In genomic region chr10:101840102-101840684, GRCh38 we compare ENCODE assay signal across 8 cellular contexts. TPM values are rescaled to one million over a fixed set of nuclear protein-coding genes. Genes with fewer than 3 reads are reported as not detected.
A peak's percentile ranks its signal among the peaks of the same experiment; 100 is the strongest.
DNase-seq lines count a peak whose midpoint lies in the region; ATAC-seq and TF ChIP-seq lines count a peak whose summit lies in the region.

No MANE protein-coding gene starts in this region.

- H3K27me3 ChIP-seq in left lung (peaks cover 0 to 6% of the 10 kb centered on the region in 2 donors), upper lobe of right lung (no peaks in the 10 kb centered on the region)

- H3K27ac ChIP-seq in C4-2B (no peak overlapping the region), left lung (no peak overlapping the region), upper lobe of right lung (no peak overlapping the region)

- ATAC-seq in left lung: peak; percentile 2
- ATAC-seq in upper lobe of right lung: no peak

- H3K4me1 ChIP-seq in left lung (peaks cover 7 to 47% of the 10 kb centered on the region in 2 donors), upper lobe of right lung (peaks cover 17% of the 10 kb centered on the region)

- intact Hi-C loops in left lung (cut with DNase I): loop anchor here in 1 of 2 donors (10.0 kb wide), 1 partner anchor 175 kb away; no protein-coding TSS in a partner anchor
- intact Hi-C loops in upper lobe of right lung (cut with DNase I): no loop called here

- TF ChIP-seq CTCF in C4-2B (conservative IDR thresholded peaks at IDR 0.05) (0 out of 2 replicates have a peak, but pooled peaks have one; percentile 32), left lung (IDR thresholded peaks at IDR 0.05) (no peak), upper lobe of right lung (IDR thresholded peaks at IDR 0.05) (no peak)

- no peaks in the 10 kb centered on the region for H3K9me3 ChIP-seq in left lung
- no peaks in the 10 kb centered on the region for H3K9me3 ChIP-seq in upper lobe of right lung

- peak overlapping the region in 1 of 2 donors; percentile 38 for H3K4me3 ChIP-seq in left lung
- H3K4me3 ChIP-seq in upper lobe of right lung: peak overlapping the region; percentile 39

- peak in 39 of 76 experiments; percentile 11 to 64 (median 40) for DNase-seq in HUDEP-2 (lab: John Stamatoyannopoulos, UW; ENCODE audit: unreplicated experiment in 76 of 76)
- peak in 39 of 56 donors; percentile 14 to 74 (median 48) for DNase-seq in amygdala (lab: John Stamatoyannopoulos, UW)
- no peak for DNase-seq in left lung
- no peak for DNase-seq in upper lobe of right lung
- DNase-seq in NK-92 treated with Interleukin-12 subunit alpha and Interleukin-12 subunit beta, amount 100 ng/mL, for 24 hours (lab: John Stamatoyannopoulos, UW): no peak
- DNase-seq in occipital lobe (lab: John Stamatoyannopoulos, UW): no peak
- no peak for DNase-seq in islet precursor cell

- H3K36me3 ChIP-seq in left lung: no peaks in the 10 kb centered on the region
- no peaks in the 10 kb centered on the region for H3K36me3 ChIP-seq in upper lobe of right lung

RNA-seq across cellular contexts. Expression of gene KCNIP2, which starts 3.4 kb away (rescaled TPM):
- total RNA-seq in left lung (1 to 10 TPM; 2.2 to 2.3 TPM), upper lobe of right lung (3.0 TPM), occipital lobe (6.9 TPM)

RNA-seq across cellular contexts. Expression of gene OGA, which starts 21.9 kb away (rescaled TPM):
- 10 to 100 TPM; 72.6 to 87.0 TPM for total RNA-seq in left lung
- total RNA-seq in upper lobe of right lung: 91.6 TPM
- total RNA-seq in occipital lobe: 349 TPM

RNA-seq across cellular contexts. Expression of gene NPM3, which starts 56.9 kb away (rescaled TPM):
- total RNA-seq in left lung: 10 to 100 TPM; 30.7 to 31.7 TPM
- 18.0 TPM for total RNA-seq in upper lobe of right lung
- 35.2 TPM for total RNA-seq in occipital lobe

Comparison
In these comparisons a context has a peak if more than half of its experiments do, and no peak if none do; other contexts are left out.
1. DNase-seq: peak in HUDEP-2 (39 of 76) and amygdala (39 of 56); none in left lung (0 of 2), upper lobe of right lung (single experiment), NK-92 treated with Interleukin-12 subunit alpha and Interleukin-12 subunit beta, amount 100 ng/mL, for 24 hours (single experiment), occipital lobe (single experiment) and islet precursor cell (single experiment).